27 cellular contexts compared by ENCODE assay signal in genomic region chr11:128187829-128188228, GRCh38.
DNase-seq lines count a peak whose midpoint lies in the region; ATAC-seq and TF ChIP-seq lines count a peak whose summit lies in the region.
"Had no signal": no experiment of that assay in that cellular context is flagged by ENCODE, and none has a peak within 500 bp of the region (broad histone marks: within the 10 kb centered on the region; RNA-seq: fewer than 3 reads in every experiment).

No MANE protein-coding gene starts in this region.

- TF ChIP-seq POLR2A in tibial nerve (IDR thresholded peaks at IDR 0.05) = no peak

- no peak overlapping the region for H3K4ac ChIP-seq in trophoblast cell (ENCODE audit: low read depth, low read length)

- BruUV-seq in OCI-LY7 (replicated peaks; lab: Mats Ljungman, UMichigan) = no TSS peak

- H3K23ac ChIP-seq in trophoblast cell (ENCODE audit: low read length) = no peak overlapping the region

- no peak overlapping the region for H3K4me3 ChIP-seq in fibroblast of mammary gland (ENCODE audit: control insufficient read depth, low read depth, low read length)
- no peak overlapping the region for H3K4me3 ChIP-seq in trophoblast cell (ENCODE audit: low read depth, low read length)
- no peak overlapping the region for H3K4me3 ChIP-seq in tibial nerve
- H3K4me3 ChIP-seq in OCI-LY7 (ENCODE audit: low read depth, low read length, poor library complexity, severe bottlenecking) = no peak overlapping the region
- H3K4me3 ChIP-seq: SJSA1, skin epidermis, uterus had no signal

- WGBS in trophoblast cell (ENCODE audit: extremely low coverage, insufficient coverage, insufficient read length) = no CpG with 5 or more reads among the region's 1 CpG
- 83 to 95% methylated on average over 1 of the region's 1 CpG for WGBS in tibial nerve, 2 donors

- no peaks in the 10 kb centered on the region for H3K9me2 ChIP-seq in OCI-LY7 (ENCODE audit: insufficient read depth, low read length)

- H3K9me3 ChIP-seq in trophoblast cell (ENCODE audit: insufficient read depth, low read depth, low read length) (no peaks in the 10 kb centered on the region), tibial nerve (no peaks in the 10 kb centered on the region), OCI-LY7 (ENCODE audit: low read length) (no peaks in the 10 kb centered on the region)
- H3K9me3 ChIP-seq: SJSA1, uterus had no signal

- H3K27me3 ChIP-seq in trophoblast cell (ENCODE audit: insufficient read depth, low read length) (no peaks in the 10 kb centered on the region), tibial nerve (no peaks in the 10 kb centered on the region)
- H3K27me3 ChIP-seq: SJSA1, uterus had no signal

- CTCF ChIA-PET in OCI-LY7 (lab: Charles Lee; ENCODE audit: unreplicated experiment) = no interaction called here

- H4K12ac ChIP-seq in trophoblast cell (ENCODE audit: low read depth, low read length) = no peak overlapping the region

- peaks cover 7% of the 10 kb centered on the region for H3K79me1 ChIP-seq in trophoblast cell (ENCODE audit: low read length)

- H2AK5ac ChIP-seq in trophoblast cell (ENCODE audit: low read length) = no peak overlapping the region

- H3K4me1 ChIP-seq in trophoblast cell (ENCODE audit: control insufficient read depth in 1 of 2, insufficient read depth in 2 of 2, low read length in 2 of 2) (peaks cover 12 to 17% of the 10 kb centered on the region in 2 experiments), tibial nerve (no peaks in the 10 kb centered on the region), OCI-LY7 (ENCODE audit: insufficient read depth, low read length, poor library complexity, severe bottlenecking) (no peaks in the 10 kb centered on the region)
- H3K4me1 ChIP-seq: SJSA1, uterus had no signal

- peak overlapping the region; percentile 10 for H2BK5ac ChIP-seq in trophoblast cell (ENCODE audit: low read depth, low read length, poor library complexity)

- POLR2A ChIA-PET in OCI-LY7 (lab: Charles Lee) = no interaction called here

- H3K36me3 ChIP-seq in trophoblast cell (ENCODE audit: control insufficient read depth in 1 of 2, insufficient read depth in 2 of 2, low read length in 2 of 2) (no peaks in the 10 kb centered on the region), tibial nerve (no peaks in the 10 kb centered on the region), OCI-LY7 (ENCODE audit: insufficient read depth, low read length) (no peaks in the 10 kb centered on the region)
- H3K36me3 ChIP-seq: SJSA1, uterus had no signal

- ATAC-seq in HG02885 (IDR thresholded peaks at IDR 0.05; ENCODE audit: poor library complexity, unreplicated experiment) = no peak
- ATAC-seq: activated CD4-positive, CD25-positive, alpha-beta regulatory T cell treated with anti-CD3 and anti-CD28 coated beads, Interleukin-2, amount 50 U/mL, for 24 hours; CD8-positive, alpha-beta T cell; HCT116 had no signal

- no peak overlapping the region for H3K4me3 Mint-ChIP-seq in T-helper 2 cell treated with Interferon-gamma antibody and Interleukin-4, amounts not matched to agents 5 μg/mL and 100 μg/mL, for 36 hours
- H3K4me3 Mint-ChIP-seq: activated naive CD8-positive, alpha-beta T cell treated with anti-CD3 and anti-CD28 coated beads, Interleukin-2, amount 10 ng/mL, durations not matched to agents 7 days and 5 days; activated T-helper 1 cell treated with anti-CD3 and anti-CD28 coated beads, Interleukin-12 subunit alpha, Interleukin-12 subunit beta, Interleukin-2, Interleukin-4 antibody, amounts not matched to agents 30 ng/mL and 10 ng/mL and 1 ng/mL, durations not matched to agents 14 hours and 24 hours and 36 hours; brain; CD8-positive, alpha-beta T cell; naive B cell had no signal

- TF ChIP-seq CTCF in fibroblast of mammary gland (conservative IDR thresholded peaks at IDR 0.05; ENCODE audit: control insufficient read depth, insufficient read depth, low read depth, low read length) (no peak), tibial nerve (IDR thresholded peaks at IDR 0.05) (no peak), OCI-LY7 (conservative IDR thresholded peaks at IDR 0.05; ENCODE audit: low read length) (no peak)

- H4K8ac ChIP-seq in trophoblast cell (ENCODE audit: low read depth, low read length) = no peak overlapping the region

- H3K4me2 ChIP-seq in trophoblast cell (ENCODE audit: low read length) (no peak overlapping the region), OCI-LY7 (ENCODE audit: low read length) (no peak overlapping the region)

- H2AFZ ChIP-seq in trophoblast cell (ENCODE audit: insufficient read depth, low read length, poor library complexity) (no peak overlapping the region), OCI-LY7 (ENCODE audit: low read length) (no peak overlapping the region)

- H4K91ac ChIP-seq in trophoblast cell (ENCODE audit: low read depth, low read length) = peak overlapping the region; percentile 30

- DNase-seq in T-helper 2 cell treated with Interferon-gamma antibody and Interleukin-4, amounts not matched to agents 5 μg/mL and 100 μg/mL, for 36 hours (ENCODE audit: low spot score) = no peak
- no peak for DNase-seq in T-helper 2 cell
- DNase-seq in NCI-H524 (lab: John Stamatoyannopoulos, UW) = peak; percentile 77 to 95
- DNase-seq in fibroblast of mammary gland (ENCODE audit: low read depth) = peak; percentile 72
- DNase-seq in trophoblast cell = no peak
- no peak for DNase-seq in tibial nerve (ENCODE audit: low spot score in 2 of 2)
- DNase-seq in OCI-LY7 (ENCODE audit: low spot score) = no peak
- DNase-seq: activated CD8-positive, alpha-beta memory T cell treated with anti-CD3 and anti-CD28 coated beads for 24 hours; activated naive CD8-positive, alpha-beta T cell treated with anti-CD3 and anti-CD28 coated beads, Interleukin-2, amount 10 ng/mL, durations not matched to agents 7 days and 5 days; CD8-positive, alpha-beta T cell; dermis blood vessel endothelial cell; head of caudate nucleus; Kasumi-1; naive B cell; NCI-H187; NCI-H526; stimulated activated CD4-positive, alpha-beta T cell treated with anti-CD3 and anti-CD28 coated beads, Interleukin-2, amount 100 ng/mL, for 48 hours; T1000; uterus had no signal

- H3K79me2 ChIP-seq in trophoblast cell (ENCODE audit: control insufficient read depth, insufficient read depth, low read length, poor library complexity) (no peaks in the 10 kb centered on the region), OCI-LY7 (ENCODE audit: insufficient read depth, low read depth, low read length) (no peaks in the 10 kb centered on the region)

- no peaks in the 10 kb centered on the region for H3K27me3 Mint-ChIP-seq in T-helper 2 cell treated with Interferon-gamma antibody and Interleukin-4, amounts not matched to agents 5 μg/mL and 100 μg/mL, for 36 hours (ENCODE audit: low read depth)

- no peak overlapping the region for H3K18ac ChIP-seq in trophoblast cell (ENCODE audit: low read length)

- TF ChIP-seq EP300 in tibial nerve (IDR thresholded peaks at IDR 0.05) = no peak

- no peaks in the 10 kb centered on the region for H4K20me1 ChIP-seq in OCI-LY7 (ENCODE audit: insufficient read depth, low read length)

- intact Hi-C loops in OCI-LY7 (cut with micrococcal nuclease; ENCODE audit: unreplicated experiment) = no loop called here

- peaks cover 30% of the 10 kb centered on the region for H3K4me1 Mint-ChIP-seq in T-helper 2 cell treated with Interferon-gamma antibody and Interleukin-4, amounts not matched to agents 5 μg/mL and 100 μg/mL, for 36 hours (ENCODE audit: low read depth)
- H3K4me1 Mint-ChIP-seq: naive B cell had no signal

- H2BK12ac ChIP-seq in trophoblast cell (ENCODE audit: low read length) = peak overlapping the region; percentile 37

- no peak overlapping the region for H3K14ac ChIP-seq in trophoblast cell (ENCODE audit: low read length)

- H3K9me3 Mint-ChIP-seq in T-helper 2 cell treated with Interferon-gamma antibody and Interleukin-4, amounts not matched to agents 5 μg/mL and 100 μg/mL, for 36 hours = peaks cover 28% of the 10 kb centered on the region

- H3K27ac ChIP-seq in trophoblast cell (ENCODE audit: low read depth, low read length) (peak overlapping the region; percentile 43), tibial nerve (no peak overlapping the region), OCI-LY7 (ENCODE audit: low read depth, low read length, poor library complexity, severe bottlenecking) (no peak overlapping the region)
- H3K27ac ChIP-seq: SJSA1, skin epidermis, uterus had no signal

- H3K9ac ChIP-seq in trophoblast cell (ENCODE audit: low read length) = no peak overlapping the region

- peak overlapping the region; percentile 10 for H2BK120ac ChIP-seq in trophoblast cell (ENCODE audit: insufficient read depth, low read length, poor library complexity)

- peak overlapping the region; percentile 43 for H3K27ac Mint-ChIP-seq in T-helper 2 cell treated with Interferon-gamma antibody and Interleukin-4, amounts not matched to agents 5 μg/mL and 100 μg/mL, for 36 hours
- H3K27ac Mint-ChIP-seq: activated naive CD8-positive, alpha-beta T cell treated with anti-CD3 and anti-CD28 coated beads, Interleukin-2, amount 10 ng/mL, durations not matched to agents 7 days and 5 days; activated T-helper 1 cell treated with anti-CD3 and anti-CD28 coated beads, Interleukin-12 subunit alpha, Interleukin-12 subunit beta, Interleukin-2, Interleukin-4 antibody, amounts not matched to agents 30 ng/mL and 10 ng/mL and 1 ng/mL, durations not matched to agents 14 hours and 24 hours and 36 hours; CD8-positive, alpha-beta T cell; progenitor cell of endocrine pancreas had no signal

- H3K36me3 Mint-ChIP-seq in T-helper 2 cell treated with Interferon-gamma antibody and Interleukin-4, amounts not matched to agents 5 μg/mL and 100 μg/mL, for 36 hours (ENCODE audit: low read depth) = peaks cover 17% of the 10 kb centered on the region
- H3K36me3 Mint-ChIP-seq: brain; CD8-positive, alpha-beta T cell had no signal

Comparison
In these comparisons a context has a peak if more than half of its experiments do, and no peak if none do; other contexts are left out.
1. DNase-seq: peak in NCI-H524 (2 of 2) and fibroblast of mammary gland (single experiment); none in T-helper 2 cell treated with Interferon-gamma antibody and Interleukin-4, amounts not matched to agents 5 μg/mL and 100 μg/mL, for 36 hours (single experiment), T-helper 2 cell (0 of 5), trophoblast cell (0 of 2), tibial nerve (0 of 2) and OCI-LY7 (single experiment).